In the genomic region with DNA sequence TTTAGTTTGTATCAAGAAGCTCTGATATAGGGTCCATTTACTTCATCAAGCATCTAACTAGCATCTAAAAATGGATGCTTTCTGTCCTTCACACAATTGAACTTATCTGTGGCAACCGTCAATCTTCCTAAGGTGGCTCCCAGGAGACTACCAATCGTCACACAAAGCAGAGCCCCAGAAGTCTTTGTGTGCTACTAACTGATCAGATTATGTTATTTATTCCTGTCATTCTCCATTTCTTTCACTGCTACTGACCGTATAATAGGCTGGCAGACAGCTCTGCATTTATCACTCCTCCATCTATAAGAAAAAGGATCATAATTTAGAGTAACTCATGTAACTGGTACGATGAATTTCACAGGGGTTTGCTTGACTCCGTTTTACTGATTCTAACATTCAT, we compare ENCODE assay signal across 24 cellular contexts.
"Had no signal": no experiment of that assay in that cellular context is flagged by ENCODE, and none has a peak within 500 bp of the region (broad histone marks: within the 10 kb centered on the region; RNA-seq: fewer than 3 reads in every experiment).

No MANE protein-coding gene starts in this region.

- ATAC-seq: activated CD4-positive, alpha-beta T cell treated with anti-CD3 and anti-CD28 coated beads for 36 hours; activated naive CD4-positive, alpha-beta T cell treated with anti-CD3 and anti-CD28 coated beads, Interleukin-2, amount 50 U/mL, for 72 hours; activated T-cell treated with anti-CD3 and anti-CD28 coated beads, Interleukin-2, amount 50 U/mL, for 72 hours had no signal

- DNase-seq: activated CD4-positive, alpha-beta memory T cell treated with anti-CD3 and anti-CD28 coated beads for 36 hours; activated CD4-positive, alpha-beta T cell treated with anti-CD3 and anti-CD28 coated beads for 36 hours; activated CD4-positive, alpha-beta T cell treated with anti-CD3 and anti-CD28 coated beads, Interleukin-2, amount 10 ng/mL, durations not matched to agents 24 days and 14 days; activated CD4-positive, CD25-positive, alpha-beta regulatory T cell; activated CD4-positive, CD25-positive, alpha-beta regulatory T cell treated with anti-CD3 and anti-CD28 coated beads, Interleukin-2, amount 50 U/mL, for 72 hours; activated CD8-positive, alpha-beta memory T cell treated with anti-CD3 and anti-CD28 coated beads, Interleukin-2, amount 50 U/mL, for 48 hours; activated gamma-delta T cell; activated naive CD4-positive, alpha-beta T cell; activated naive CD4-positive, alpha-beta T cell treated with anti-CD3 and anti-CD28 coated beads, Interleukin-2, amount 10 ng/mL, durations not matched to agents 7 days and 5 days; activated naive CD8-positive, alpha-beta T cell treated with anti-CD3 and anti-CD28 coated beads, Interleukin-2, amount 10 ng/mL, durations not matched to agents 7 days and 5 days; activated T-cell treated with anti-CD3 and anti-CD28 coated beads for 4 hours; activated T-cell treated with anti-CD3 and anti-CD28 coated beads, Interleukin-2, amount 50 U/mL, for 24 hours; activated T-cell treated with anti-CD3 and anti-CD28 coated beads, Interleukin-2, amount 50 U/mL, for 72 hours; central memory CD4-positive, alpha-beta T cell; cerebellar nuclear complex; colonic mucosa; effector CD8-positive, alpha-beta T cell; esophagus squamous epithelium; head of caudate nucleus; T-helper 2 cell had no signal

- H3K4me3 ChIP-seq: ascending aorta, breast epithelium, cardiac muscle cell, colonic mucosa, esophagus squamous epithelium had no signal
